In the genomic region with DNA sequence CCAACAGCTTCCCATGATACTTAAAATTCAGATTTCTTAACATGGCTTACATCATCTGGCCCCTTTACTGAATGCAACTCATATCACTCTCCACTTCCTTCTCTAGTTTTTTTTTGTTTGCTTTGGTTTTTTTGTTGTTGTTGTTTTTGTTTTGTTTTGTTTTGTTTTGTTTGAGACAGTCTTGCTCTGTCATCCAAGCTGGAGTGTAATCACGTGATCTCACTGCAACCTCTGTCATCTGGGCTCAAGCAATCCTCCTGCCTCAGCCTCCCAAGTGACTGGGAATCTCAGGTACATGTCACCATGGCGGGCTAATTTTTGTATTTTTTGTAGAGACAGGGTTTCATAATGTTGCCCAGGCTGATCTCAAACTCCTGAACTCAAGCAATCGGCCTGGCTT, we compare ENCODE assay signal across 18 cellular contexts.
"Had no signal": no experiment of that assay in that cellular context is flagged by ENCODE, and none has a peak within 500 bp of the region (broad histone marks: within the 10 kb centered on the region; RNA-seq: fewer than 3 reads in every experiment).

No MANE protein-coding gene starts in this region.

- H3K27me3 ChIP-seq: esophagus squamous epithelium, gastroesophageal sphincter, spleen, tibial artery, upper lobe of left lung, vagina had no signal

- H3K27me3 Mint-ChIP-seq: naive thymus-derived CD4-positive, alpha-beta T cell; stimulated activated memory B cell treated with anti-CD40 and anti-IgM and Interleukin-4, amounts not matched to agents 10 μg/mL and 1 μg/mL and 100 μg/mL, for 72 hours; stimulated activated naive CD8-positive, alpha-beta T cell treated with anti-CD3 and anti-CD28 coated beads, Interleukin-15, Interleukin-2, amounts not matched to agents 100 ng/mL and 50 ng/mL, for 24 hours had no signal

- H3K4me3 Mint-ChIP-seq: naive thymus-derived CD4-positive, alpha-beta T cell; stimulated activated memory B cell treated with anti-CD40 and anti-IgM and Interleukin-4, amounts not matched to agents 10 μg/mL and 1 μg/mL and 100 μg/mL, for 72 hours; stimulated activated naive CD8-positive, alpha-beta T cell treated with anti-CD3 and anti-CD28 coated beads, Interleukin-15, Interleukin-2, amounts not matched to agents 100 ng/mL and 50 ng/mL, for 24 hours had no signal

- H3K9me3 ChIP-seq: esophagus squamous epithelium, gastroesophageal sphincter, spleen, tibial artery, upper lobe of left lung, vagina had no signal

- H3K27ac ChIP-seq: esophagus squamous epithelium, gastroesophageal sphincter, spleen, upper lobe of left lung, vagina had no signal

- ATAC-seq: gastroesophageal sphincter; left lobe of liver; naive thymus-derived CD4-positive, alpha-beta T cell; stimulated activated memory B cell treated with anti-CD40 and anti-IgM and Interleukin-4, amounts not matched to agents 10 μg/mL and 1 μg/mL and 100 μg/mL, for 72 hours had no signal

- H3K9me3 Mint-ChIP-seq: naive thymus-derived CD4-positive, alpha-beta T cell; stimulated activated memory B cell treated with anti-CD40 and anti-IgM and Interleukin-4, amounts not matched to agents 10 μg/mL and 1 μg/mL and 100 μg/mL, for 72 hours; stimulated activated naive CD8-positive, alpha-beta T cell treated with anti-CD3 and anti-CD28 coated beads, Interleukin-15, Interleukin-2, amounts not matched to agents 100 ng/mL and 50 ng/mL, for 24 hours had no signal

- H3K4me1 Mint-ChIP-seq: stimulated activated memory B cell treated with anti-CD40 and anti-IgM and Interleukin-4, amounts not matched to agents 10 μg/mL and 1 μg/mL and 100 μg/mL, for 72 hours had no signal

- H3K27ac Mint-ChIP-seq: naive thymus-derived CD4-positive, alpha-beta T cell; stimulated activated memory B cell treated with anti-CD40 and anti-IgM and Interleukin-4, amounts not matched to agents 10 μg/mL and 1 μg/mL and 100 μg/mL, for 72 hours; stimulated activated naive CD8-positive, alpha-beta T cell treated with anti-CD3 and anti-CD28 coated beads, Interleukin-15, Interleukin-2, amounts not matched to agents 100 ng/mL and 50 ng/mL, for 24 hours had no signal

- DNase-seq: esophagus squamous epithelium; foreskin fibroblast; glutamatergic neuron; islet precursor cell; mammary epithelial cell; naive thymus-derived CD4-positive, alpha-beta T cell; posterior cingulate gyrus; spleen; stimulated activated CD4-positive, alpha-beta T cell treated with anti-CD3 and anti-CD28 coated beads, Interleukin-15, amount 100 ng/mL, for 24 hours; stimulated activated CD4-positive, alpha-beta T cell treated with anti-CD3 and anti-CD28 coated beads, Interleukin-1b, Interleukin-23, amount 100 ng/mL, for 48 hours; stimulated activated CD4-positive, alpha-beta T cell treated with anti-CD3 and anti-CD28 coated beads, Interleukin-4, amount 100 ng/mL, for 24 hours; tibial artery; upper lobe of left lung had no signal

- H3K4me1 ChIP-seq: esophagus squamous epithelium, gastroesophageal sphincter, spleen, tibial artery, upper lobe of left lung, vagina had no signal

- H3K4me3 ChIP-seq: esophagus squamous epithelium, spleen, vagina had no signal
